ENCODE assay signal across 8 cellular contexts in genomic region chr17:45060824-45061605, GRCh38. TPM values are rescaled to one million over a fixed set of nuclear protein-coding genes. Genes with fewer than 3 reads are reported as not detected.
DNase-seq lines count a peak whose midpoint lies in the region; ATAC-seq, FAIRE-seq and TF ChIP-seq lines count a peak whose summit lies in the region.

Gene NMT1 (plus strand): TSS chr17:45061317. CDS start chr17:45061330, 13 bp downstream.

- peak within 1 kb of the TSS; percentile 94 for H3K4me3 ChIP-seq in GM12865 (ENCODE audit: low read depth, low read length)
- H3K4me3 ChIP-seq in pancreas, result peak within 1 kb of the TSS; percentile 32 to 97 (median 86)
- peak within 1 kb of the TSS; percentile 58 for H3K4me3 ChIP-seq in tibial artery

- H3K27me3 ChIP-seq in pancreas (no peaks in the 10 kb centered on the region), tibial artery (no peaks in the 10 kb centered on the region)

- no peaks in the 10 kb centered on the region for H3K27me3 Mint-ChIP-seq in activated naive CD8-positive, alpha-beta T cell treated with anti-CD3 and anti-CD28 coated beads, Interleukin-2, amount 50 U/mL, for 24 hours

- peaks cover 12% of the 10 kb centered on the region for H3K36me3 Mint-ChIP-seq in activated naive CD8-positive, alpha-beta T cell treated with anti-CD3 and anti-CD28 coated beads, Interleukin-2, amount 50 U/mL, for 24 hours (ENCODE audit: low read depth)

- peaks cover 59% of the 10 kb centered on the region for H3K4me1 Mint-ChIP-seq in activated naive CD8-positive, alpha-beta T cell treated with anti-CD3 and anti-CD28 coated beads, Interleukin-2, amount 50 U/mL, for 24 hours

- WGBS in pancreas, 2 donors, result 0% methylated on average over 48 to 49 of the region's 49 CpGs

- peak; percentile 100 for DNase-seq in GM12865 (ENCODE audit: low read depth)
- peak; percentile 95 for DNase-seq in NCI-H1417 treated with DMSO at 0.1 percent for 48 hours (lab: John Stamatoyannopoulos, UW)
- peak; percentile 99 for DNase-seq in SW480 (ENCODE audit: low spot score)
- DNase-seq in activated naive CD8-positive, alpha-beta T cell treated with anti-CD3 and anti-CD28 coated beads, Interleukin-2, amount 50 U/mL, for 24 hours, result peak; percentile 93
- peak; percentile 98 for DNase-seq in Right ventricle myocardium superior
- peak; percentile 88 to 98 (median 97) for DNase-seq in pancreas
- peak; percentile 99 to 100 for DNase-seq in tibial artery

- TF ChIP-seq CTCF in GM12865 (IDR thresholded peaks at IDR 0.05; ENCODE audit: insufficient read depth, low read depth, low read length, missing control alignments) (no peak), pancreas (IDR thresholded peaks at IDR 0.05) (no peak), tibial artery (IDR thresholded peaks at IDR 0.05) (peak in 1 of 2 experiments; percentile 15)

- H3K4me3 Mint-ChIP-seq in activated naive CD8-positive, alpha-beta T cell treated with anti-CD3 and anti-CD28 coated beads, Interleukin-2, amount 50 U/mL, for 24 hours, result peak within 1 kb of the TSS; percentile 94

- peak; percentile 88 for ATAC-seq in HG02763 (IDR thresholded peaks at IDR 0.05; ENCODE audit: unreplicated experiment)
- peak; percentile 94 for ATAC-seq in activated naive CD8-positive, alpha-beta T cell treated with anti-CD3 and anti-CD28 coated beads, Interleukin-2, amount 50 U/mL, for 24 hours
- peak; percentile 97 for ATAC-seq in Right ventricle myocardium superior (ENCODE audit: poor library complexity)
- ATAC-seq in pancreas, result peak; percentile 93 to 98 (median 96)

- peaks cover 16 to 37% (median 16%) of the 10 kb centered on the region in 3 donors for H3K4me1 ChIP-seq in pancreas
- H3K4me1 ChIP-seq in tibial artery, result peaks cover 0 to 67% (median 41%) of the 10 kb centered on the region in 4 donors

- peak within 1 kb of the TSS; percentile 98 for H3K27ac Mint-ChIP-seq in activated naive CD8-positive, alpha-beta T cell treated with anti-CD3 and anti-CD28 coated beads, Interleukin-2, amount 50 U/mL, for 24 hours

- FAIRE-seq in pancreas (lab: Jason Lieb, UNC), result peak; percentile 87

- no peaks in the 10 kb centered on the region for H3K9me3 Mint-ChIP-seq in activated naive CD8-positive, alpha-beta T cell treated with anti-CD3 and anti-CD28 coated beads, Interleukin-2, amount 50 U/mL, for 24 hours

- H3K9me3 ChIP-seq in pancreas, result no peaks in the 10 kb centered on the region
- H3K9me3 ChIP-seq in tibial artery, result no peaks in the 10 kb centered on the region

- H3K27ac ChIP-seq in pancreas (peak within 1 kb of the TSS; percentile 50 to 83 (median 67)), tibial artery (peak within 1 kb of the TSS; percentile 80 to 83)

- H3K36me3 ChIP-seq in pancreas, result no peaks in the 10 kb centered on the region
- no peaks in the 10 kb centered on the region for H3K36me3 ChIP-seq in tibial artery

- intact Hi-C loops in Right ventricle myocardium superior (cut with DNase I), result no loop called here
- intact Hi-C loops in pancreas (cut with DNase I), result no loop called here
- intact Hi-C loops in tibial artery (cut with DNase I; ENCODE audit: low total_unique reads), result no loop called here

RNA-seq across cellular contexts. Expression of gene NMT1, which starts in this region (rescaled TPM):
- total RNA-seq in Right ventricle myocardium superior (84.5 TPM), pancreas (10 to 100 TPM; 31.7 to 66.5 (median 43.6) TPM)
- 10 to 100 TPM; 27.0 to 37.9 TPM for polyA plus RNA-seq in pancreas

Comparison
In these comparisons a context has a peak if more than half of its experiments do, and no peak if none do; other contexts are left out.
1. Peak in every context shown above with its lines: DNase-seq, ATAC-seq, H3K4me3 ChIP-seq and H3K27ac ChIP-seq.